In genomic region chr16:53131050-53131362, GRCh38 we compare ENCODE assay signal across 8 cellular contexts.
DNase-seq lines count a peak whose midpoint lies in the region; ATAC-seq and TF ChIP-seq lines count a peak whose summit lies in the region.

No MANE protein-coding gene starts in this region.

- H3K4me3 Mint-ChIP-seq in stimulated activated effector memory CD8-positive, alpha-beta T cell treated with anti-CD3 and anti-CD28 coated beads, Interleukin-12 subunit alpha, Interleukin-12 subunit beta, amount 100 ng/mL, for 72 hours, result peak overlapping the region; percentile 89

- peaks cover 13% of the 10 kb centered on the region for H3K36me3 Mint-ChIP-seq in stimulated activated effector memory CD8-positive, alpha-beta T cell treated with anti-CD3 and anti-CD28 coated beads, Interleukin-12 subunit alpha, Interleukin-12 subunit beta, amount 100 ng/mL, for 72 hours

- no peak for TF ChIP-seq POLR2A in heart left ventricle (IDR thresholded peaks at IDR 0.05)

- ATAC-seq in heart left ventricle (no peak), Right ventricle myocardium superior (ENCODE audit: poor library complexity) (no peak), HG03460 (IDR thresholded peaks at IDR 0.05; ENCODE audit: unreplicated experiment) (no peak)
- peak; percentile 2 for ATAC-seq in stimulated activated effector memory CD8-positive, alpha-beta T cell treated with anti-CD3 and anti-CD28 coated beads, Interleukin-12 subunit alpha, Interleukin-12 subunit beta, amount 100 ng/mL, for 72 hours

- peak overlapping the region; percentile 88 for H3K27ac Mint-ChIP-seq in stimulated activated effector memory CD8-positive, alpha-beta T cell treated with anti-CD3 and anti-CD28 coated beads, Interleukin-12 subunit alpha, Interleukin-12 subunit beta, amount 100 ng/mL, for 72 hours

- H3K27me3 ChIP-seq in heart left ventricle, result no peaks in the 10 kb centered on the region

- peaks cover 0 to 58% (median 28%) of the 10 kb centered on the region in 12 donors for H3K4me1 ChIP-seq in heart left ventricle

- H3K4me1 Mint-ChIP-seq in stimulated activated effector memory CD8-positive, alpha-beta T cell treated with anti-CD3 and anti-CD28 coated beads, Interleukin-12 subunit alpha, Interleukin-12 subunit beta, amount 100 ng/mL, for 72 hours, result peaks cover 24% of the 10 kb centered on the region

- 0 to 2% (median 1%) methylated on average over 8 to 46 of the region's 46 CpGs; no CpG with 5 or more reads in 1 of the 4 donors for WGBS in heart left ventricle, 4 donors

- H3K9me3 ChIP-seq in heart left ventricle, result no peaks in the 10 kb centered on the region

- intact Hi-C loops in heart left ventricle (cut with DNase I), result loop anchor here in 8 of 10 donors (1.0 to 10.0 kb wide), 12 partner anchors 30 to 91 kb away; partner anchors contain the start of genes CHD9 (in 2 of the 8) and CHD9NB (in 2 of the 8)
- intact Hi-C loops in Right ventricle myocardium superior (cut with DNase I), result loop anchor here (2.0 to 10.0 kb wide), 2 partner anchors 74 to 76 kb away; partner anchors contain the start of gene CHD9

- H3K27ac ChIP-seq in heart left ventricle, result peak overlapping the region; percentile 88 to 98 (median 97)

- H3K4me3 ChIP-seq in heart left ventricle (peak overlapping the region; percentile 62 to 89 (median 84)), fibroblast of the aortic adventitia (ENCODE audit: low read depth, low read length) (peak overlapping the region; percentile 83)

- no peaks in the 10 kb centered on the region for H3K36me3 ChIP-seq in heart left ventricle

- no peaks in the 10 kb centered on the region for H3K9me3 Mint-ChIP-seq in stimulated activated effector memory CD8-positive, alpha-beta T cell treated with anti-CD3 and anti-CD28 coated beads, Interleukin-12 subunit alpha, Interleukin-12 subunit beta, amount 100 ng/mL, for 72 hours

- DNase-seq in heart left ventricle (no peak), Right ventricle myocardium superior (no peak), NCI-H2227 treated with DMSO at 0.1 percent for 48 hours (lab: John Stamatoyannopoulos, UW) (peak; percentile 31), fibroblast of the aortic adventitia (ENCODE audit: low read depth) (no peak), cerebellar nuclear complex (lab: John Stamatoyannopoulos, UW) (no peak), COR-L47 (lab: John Stamatoyannopoulos, UW) (no peak)
- no peak for DNase-seq in stimulated activated effector memory CD8-positive, alpha-beta T cell treated with anti-CD3 and anti-CD28 coated beads, Interleukin-12 subunit alpha, Interleukin-12 subunit beta, amount 100 ng/mL, for 72 hours (ENCODE audit: low spot score in 2 of 2)

- TF ChIP-seq CTCF in heart left ventricle (IDR thresholded peaks at IDR 0.05) (no peak), fibroblast of the aortic adventitia (IDR thresholded peaks at IDR 0.05; ENCODE audit: insufficient read depth, low read length) (no peak)
